In the genomic region with DNA sequence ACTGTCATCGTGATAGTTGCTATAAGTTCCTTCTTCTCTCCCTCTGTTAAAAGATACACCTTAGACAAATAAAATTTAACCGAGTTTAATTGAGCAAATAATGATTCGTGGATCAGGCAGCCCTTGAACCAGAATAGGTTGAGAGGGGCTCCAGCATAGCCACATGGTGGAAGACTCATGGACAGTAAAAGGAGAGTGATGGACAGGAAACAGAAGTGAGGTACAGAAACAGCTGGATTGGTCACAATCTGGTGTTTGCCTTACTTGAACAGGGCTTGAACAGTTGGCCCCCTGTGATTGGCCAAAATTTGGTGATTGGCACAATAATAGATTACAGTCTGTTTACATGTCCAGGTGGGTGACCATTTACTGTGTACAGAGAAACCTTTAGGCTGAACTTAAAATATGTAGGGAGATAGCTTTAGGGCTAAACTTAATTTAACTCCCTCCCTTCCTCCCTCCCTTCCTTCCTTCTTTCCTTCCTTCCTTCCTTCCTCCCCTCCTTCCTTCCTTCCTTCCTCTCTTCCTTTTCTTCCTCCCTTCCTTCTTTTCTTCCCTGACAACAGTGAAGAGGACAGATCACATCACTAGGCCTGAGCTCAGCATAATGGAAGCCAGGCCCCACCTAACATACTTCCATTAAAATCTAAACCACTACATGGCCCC, we compare ENCODE assay signal across 21 cellular contexts.
DNase-seq lines count a peak whose midpoint lies in the region; TF ChIP-seq lines count a peak whose summit lies in the region.
"Had no signal": no experiment of that assay in that cellular context is flagged by ENCODE, and none has a peak within 500 bp of the region (broad histone marks: within the 10 kb centered on the region; RNA-seq: fewer than 3 reads in every experiment).

No MANE protein-coding gene starts in this region.

- H3K79me2 ChIP-seq in ACC112 (ENCODE audit: control insufficient read depth, insufficient read depth, low read length, unreplicated experiment) = no peaks in the 10 kb centered on the region
- H3K79me2 ChIP-seq in osteoblast (ENCODE audit: insufficient read depth, low read length) = no peaks in the 10 kb centered on the region

- H3K4me1 ChIP-seq in ACC112 (ENCODE audit: control insufficient read depth, insufficient read depth, low read length, unreplicated experiment) = peaks cover 46% of the 10 kb centered on the region
- no peaks in the 10 kb centered on the region for H3K4me1 ChIP-seq in HEK293 (ENCODE audit: control insufficient read depth, insufficient read depth, low read length)
- H3K4me1 ChIP-seq in adipocyte (ENCODE audit: control insufficient read depth, insufficient read depth, low read length) = peaks cover 49% of the 10 kb centered on the region
- H3K4me1 ChIP-seq in osteoblast (ENCODE audit: insufficient read depth, low read length) = peaks cover 26% of the 10 kb centered on the region
- peaks cover 12 to 36% (median 17%) of the 10 kb centered on the region in 3 donors for H3K4me1 ChIP-seq in esophagus squamous epithelium
- H3K4me1 ChIP-seq: pancreas had no signal

- peak overlapping the region; percentile 85 for H3K27ac ChIP-seq in ACC112 (ENCODE audit: low read depth, low read length)
- H3K27ac ChIP-seq in HEK293 (ENCODE audit: extremely low read depth, low read depth, low read length) = no peak overlapping the region
- H3K27ac ChIP-seq in osteoblast (ENCODE audit: low read depth, low read length) = peak overlapping the region; percentile 91
- no peak overlapping the region for H3K27ac ChIP-seq in esophagus squamous epithelium
- H3K27ac ChIP-seq: pancreas had no signal

- intact Hi-C loops in esophagus squamous epithelium (cut with DNase I) = no loop called here

- DNase-seq in adipocyte (ENCODE audit: low read depth) (no peak), osteoblast (ENCODE audit: insufficient read length, low spot score, missing footprints) (no peak), GF-D8 (lab: John Stamatoyannopoulos, UW) (no peak), NCI-H2029 (lab: John Stamatoyannopoulos, UW) (no peak), esophagus squamous epithelium (lab: John Stamatoyannopoulos, UW) (no peak)
- DNase-seq: activated B cell treated with CpG ODN at 0.5 μM for 24 hours; activated CD8-positive, alpha-beta T cell treated with anti-CD3 and anti-CD28 coated beads, Interleukin-2, amount 10 ng/mL, durations not matched to agents 7 days and 5 days; activated naive CD4-positive, alpha-beta T cell; activated T-cell treated with anti-CD3 and anti-CD28 coated beads, Interleukin-2, amount 50 U/mL, for 24 hours; CD4-positive, alpha-beta T cell; cortex of kidney; Kasumi-1; mesendoderm; naive thymus-derived CD8-positive, alpha-beta T cell; NCI-H1417; NCI-H2171 treated with DMSO at 0.1 percent for 48 hours; NCI-H526; pancreas had no signal

- H3K9ac ChIP-seq in adipocyte (ENCODE audit: low read length) = peak overlapping the region; percentile 48

- POLR2A ChIA-PET in HEK293 (lab: Yijun Ruan, JAX) = no interaction called here

- H3K36me3 ChIP-seq in ACC112 (ENCODE audit: insufficient read depth, low read length) = no peaks in the 10 kb centered on the region
- no peaks in the 10 kb centered on the region for H3K36me3 ChIP-seq in HEK293 (ENCODE audit: control insufficient read depth in 2 of 2, insufficient read depth in 1 of 2, low read length in 2 of 2)
- H3K36me3 ChIP-seq in adipocyte (ENCODE audit: control insufficient read depth, insufficient read depth, low read length, severe bottlenecking) = no peaks in the 10 kb centered on the region
- H3K36me3 ChIP-seq in osteoblast (ENCODE audit: insufficient read depth, low read length) = no peaks in the 10 kb centered on the region
- H3K36me3 ChIP-seq in esophagus squamous epithelium = no peaks in the 10 kb centered on the region
- H3K36me3 ChIP-seq: pancreas, right atrium auricular region had no signal

- no peak overlapping the region for H3K4me2 ChIP-seq in osteoblast (ENCODE audit: insufficient read depth, low read length)

- H2AFZ ChIP-seq in ACC112 (ENCODE audit: low read length, unreplicated experiment) (no peak overlapping the region), osteoblast (ENCODE audit: low read length) (no peak overlapping the region)

- TF ChIP-seq CTCF in HEK293 (tag by site-specific recombination; IDR thresholded peaks at IDR 0.05) = no peak
- no peak for TF ChIP-seq CTCF in osteoblast (IDR thresholded peaks at IDR 0.05; ENCODE audit: extremely low read depth, low read depth, low read length)
- TF ChIP-seq CTCF in esophagus squamous epithelium (IDR thresholded peaks at IDR 0.05) = no peak

- no peaks in the 10 kb centered on the region for H4K20me1 ChIP-seq in osteoblast (ENCODE audit: insufficient read depth, low read length)

- no peaks in the 10 kb centered on the region for H3K9me3 ChIP-seq in HEK293 (ENCODE audit: control insufficient read depth, insufficient read depth, low read depth, low read length)
- H3K9me3 ChIP-seq in adipocyte (ENCODE audit: control insufficient read depth, low read length) = no peaks in the 10 kb centered on the region
- no peaks in the 10 kb centered on the region for H3K9me3 ChIP-seq in osteoblast (ENCODE audit: low read depth, low read length)
- no peaks in the 10 kb centered on the region for H3K9me3 ChIP-seq in esophagus squamous epithelium
- H3K9me3 ChIP-seq: pancreas, right atrium auricular region had no signal

- H3K27me3 ChIP-seq in ACC112 (ENCODE audit: insufficient read depth, low read length) (no peaks in the 10 kb centered on the region), adipocyte (replicated peaks; ENCODE audit: control insufficient read depth, insufficient read depth, low read length) (no peaks in the 10 kb centered on the region), osteoblast (ENCODE audit: insufficient read depth, low read length) (no peaks in the 10 kb centered on the region), esophagus squamous epithelium (no peaks in the 10 kb centered on the region)
- H3K27me3 ChIP-seq: pancreas, right atrium auricular region had no signal

- no peak overlapping the region for H3K4me3 ChIP-seq in ACC112 (ENCODE audit: low read depth, low read length)
- H3K4me3 ChIP-seq in HEK293 (ENCODE audit: low read depth, low read length) = no peak overlapping the region
- H3K4me3 ChIP-seq in adipocyte (ENCODE audit: low read length) = no peak overlapping the region
- no peak overlapping the region for H3K4me3 ChIP-seq in osteoblast (ENCODE audit: insufficient read depth, low read length)
- no peak overlapping the region for H3K4me3 ChIP-seq in esophagus squamous epithelium
- H3K4me3 ChIP-seq: pancreas, right atrium auricular region had no signal

- no peak for TF ChIP-seq POLR2A in esophagus squamous epithelium (IDR thresholded peaks at IDR 0.05)

- CTCF ChIA-PET in HEK293 (lab: Yijun Ruan, JAX) = interaction anchor here (0.6 kb wide), 1 partner anchor 125 kb away, joined by 5 read pairs; no protein-coding TSS in a partner anchor

- 69 to 82% methylated on average over 3 of the region's 3 CpGs for WGBS in esophagus squamous epithelium, 2 donors

TF ChIP-seq in HEK293, 187 proteins besides CTCF, POLR2A, EP300 and RAD21:
- TF ChIP-seq ZNF132 (tag by site-specific recombination; IDR thresholded peaks at IDR 0.05; ENCODE audit: borderline replicate concordance) (no peak), ZNF366 (tag by site-specific recombination; conservative IDR thresholded peaks at IDR 0.05) (peak; percentile 58; the same call in 1 of the 2 replicates)
TF ChIP-seq in HEK293: peak in this region for 1.

Comparison
In these comparisons a context has a peak if more than half of its experiments do, and no peak if none do; other contexts are left out.
1. H3K27ac ChIP-seq: peak in ACC112 (single experiment) and osteoblast (single experiment); none in HEK293 (single experiment) and esophagus squamous epithelium (0 of 4).